ENCODE assay signal across 28 cellular contexts in the genomic region with DNA sequence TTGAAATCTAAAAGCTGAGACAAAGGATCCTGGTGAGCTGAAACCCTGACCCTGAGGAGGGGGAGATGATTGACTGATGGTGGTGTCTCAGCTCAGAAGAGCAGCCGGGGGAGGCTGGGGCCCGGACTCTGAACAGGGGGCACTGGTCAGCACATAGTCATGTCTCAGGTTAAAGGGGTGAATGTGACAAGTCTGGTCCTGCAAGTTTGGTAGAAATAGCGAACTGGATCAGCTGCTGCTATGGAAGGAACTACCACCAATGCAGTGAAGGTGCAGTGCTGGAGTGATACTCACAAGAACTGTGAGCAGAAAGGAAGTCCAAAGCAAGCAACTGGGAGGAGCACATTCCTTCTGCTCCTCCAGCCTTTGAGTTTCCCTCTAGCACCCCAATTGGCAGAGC.
"Had no signal": no experiment of that assay in that cellular context is flagged by ENCODE, and none has a peak within 500 bp of the region (broad histone marks: within the 10 kb centered on the region; RNA-seq: fewer than 3 reads in every experiment).

No MANE protein-coding gene starts in this region.

- H3K4me1 ChIP-seq: neural progenitor cell, parathyroid adenoma, psoas muscle, right lobe of liver, thyroid gland, tibial nerve, upper lobe of right lung, uterus had no signal

- FAIRE-seq: small intestine had no signal

- H3K9me3 Mint-ChIP-seq: stimulated activated effector memory CD8-positive, alpha-beta T cell treated with anti-CD3 and anti-CD28 coated beads, Interleukin-12 subunit alpha, Interleukin-12 subunit beta, amount 100 ng/mL, for 72 hours had no signal

- H3K27me3 ChIP-seq: neural progenitor cell, ovary, right lobe of liver, sigmoid colon, stomach, thyroid gland, tibial nerve, uterus had no signal

- H3K4me3 Mint-ChIP-seq: naive thymus-derived CD8-positive, alpha-beta T cell; natural killer cell treated with Interleukin-12 subunit alpha and Interleukin-12 subunit beta and Interleukin-15 and Interleukin-18, amount 100 ng/mL, for 72 hours; neural progenitor cell; stimulated activated effector memory CD8-positive, alpha-beta T cell treated with anti-CD3 and anti-CD28 coated beads, Interleukin-12 subunit alpha, Interleukin-12 subunit beta, amount 100 ng/mL, for 72 hours; stimulated activated naive B cell treated with anti-CD40 and anti-IgM and Interleukin-4, amounts not matched to agents 10 μg/mL and 1 μg/mL and 100 μg/mL, for 72 hours; stimulated activated naive CD8-positive, alpha-beta T cell treated with anti-CD3 and anti-CD28 coated beads, Interleukin-15, Interleukin-2, amounts not matched to agents 100 ng/mL and 50 ng/mL, for 24 hours; type B pancreatic cell had no signal

- H3K27ac ChIP-seq: neural progenitor cell, ovary, parathyroid adenoma, psoas muscle, right lobe of liver, sigmoid colon, stomach, thoracic aorta, thyroid gland, tibial nerve, upper lobe of right lung, uterus had no signal

- H3K27me3 Mint-ChIP-seq: stimulated activated naive CD8-positive, alpha-beta T cell treated with anti-CD3 and anti-CD28 coated beads, Interleukin-15, Interleukin-2, amounts not matched to agents 100 ng/mL and 50 ng/mL, for 24 hours; type B pancreatic cell had no signal

- H3K4me1 Mint-ChIP-seq: stimulated activated effector memory CD8-positive, alpha-beta T cell treated with anti-CD3 and anti-CD28 coated beads, Interleukin-12 subunit alpha, Interleukin-12 subunit beta, amount 100 ng/mL, for 72 hours; stimulated activated naive B cell treated with anti-CD40 and anti-IgM and Interleukin-4, amounts not matched to agents 10 μg/mL and 1 μg/mL and 100 μg/mL, for 72 hours had no signal

- H3K9ac ChIP-seq: neural progenitor cell, parathyroid adenoma had no signal

- H3K36me3 ChIP-seq: neural progenitor cell, ovary, right lobe of liver, sigmoid colon, stomach, thoracic aorta, thyroid gland, tibial nerve, upper lobe of right lung, uterus had no signal

- ATAC-seq: naive thymus-derived CD8-positive, alpha-beta T cell; natural killer cell treated with Interleukin-12 subunit alpha and Interleukin-12 subunit beta and Interleukin-15 and Interleukin-18, amount 100 ng/mL, for 72 hours; psoas muscle; right cardiac atrium; right lobe of liver; stimulated activated effector memory CD8-positive, alpha-beta T cell treated with anti-CD3 and anti-CD28 coated beads, Interleukin-12 subunit alpha, Interleukin-12 subunit beta, amount 100 ng/mL, for 72 hours; stimulated activated naive B cell treated with anti-CD40 and anti-IgM and Interleukin-4, amounts not matched to agents 10 μg/mL and 1 μg/mL and 100 μg/mL, for 72 hours; upper lobe of right lung had no signal

- H2AFZ ChIP-seq: neural progenitor cell, parathyroid adenoma had no signal

- H3K4me3 ChIP-seq: neural progenitor cell, ovary, psoas muscle, right lobe of liver, sigmoid colon, stomach, thoracic aorta, thyroid gland, tibial nerve, upper lobe of right lung, uterus had no signal

- H3K9me3 ChIP-seq: ovary, right lobe of liver, sigmoid colon, thyroid gland, upper lobe of right lung had no signal

- DNase-seq: naive thymus-derived CD8-positive, alpha-beta T cell; occipital lobe; ovary; posterior cingulate gyrus; psoas muscle; right cardiac atrium; right lobe of liver; sigmoid colon; small intestine; stimulated activated CD4-positive, alpha-beta T cell treated with anti-CD3 and anti-CD28 coated beads, Interleukin-15, amount 100 ng/mL, for 24 hours; stimulated activated CD4-positive, alpha-beta T cell treated with anti-CD3 and anti-CD28 coated beads, Interleukin-2, amount 100 ng/mL, for 24 hours; stimulated activated CD4-positive, alpha-beta T cell treated with anti-CD3 and anti-CD28 coated beads, Interleukin-2, amount 100 ng/mL, for 48 hours; stimulated activated CD4-positive, alpha-beta T cell treated with anti-CD3 and anti-CD28 coated beads, Interleukin-4, amount 100 ng/mL, for 24 hours; stimulated activated naive B cell treated with anti-CD40 and anti-IgM and Interleukin-4, amounts not matched to agents 10 μg/mL and 1 μg/mL and 100 μg/mL, for 72 hours; stimulated activated naive CD4-positive, alpha-beta T cell treated with Interleukin-2 at 50 U/mL for 16 hours; stomach; thyroid gland; upper lobe of right lung; uterus had no signal

- H3K27ac Mint-ChIP-seq: naive thymus-derived CD8-positive, alpha-beta T cell; natural killer cell treated with Interleukin-12 subunit alpha and Interleukin-12 subunit beta and Interleukin-15 and Interleukin-18, amount 100 ng/mL, for 72 hours; neural progenitor cell; progenitor cell of endocrine pancreas; stimulated activated effector memory CD8-positive, alpha-beta T cell treated with anti-CD3 and anti-CD28 coated beads, Interleukin-12 subunit alpha, Interleukin-12 subunit beta, amount 100 ng/mL, for 72 hours; stimulated activated naive B cell treated with anti-CD40 and anti-IgM and Interleukin-4, amounts not matched to agents 10 μg/mL and 1 μg/mL and 100 μg/mL, for 72 hours; stimulated activated naive CD8-positive, alpha-beta T cell treated with anti-CD3 and anti-CD28 coated beads, Interleukin-15, Interleukin-2, amounts not matched to agents 100 ng/mL and 50 ng/mL, for 24 hours; type B pancreatic cell had no signal

- H3K36me3 Mint-ChIP-seq: neural progenitor cell; stimulated activated effector memory CD8-positive, alpha-beta T cell treated with anti-CD3 and anti-CD28 coated beads, Interleukin-12 subunit alpha, Interleukin-12 subunit beta, amount 100 ng/mL, for 72 hours; stimulated activated naive B cell treated with anti-CD40 and anti-IgM and Interleukin-4, amounts not matched to agents 10 μg/mL and 1 μg/mL and 100 μg/mL, for 72 hours; type B pancreatic cell had no signal

- H3K79me2 ChIP-seq: parathyroid adenoma had no signal

- H3K4me2 ChIP-seq: neural progenitor cell had no signal
